Comparison of ENCODE assay signal across 8 cellular contexts in the genomic region with DNA sequence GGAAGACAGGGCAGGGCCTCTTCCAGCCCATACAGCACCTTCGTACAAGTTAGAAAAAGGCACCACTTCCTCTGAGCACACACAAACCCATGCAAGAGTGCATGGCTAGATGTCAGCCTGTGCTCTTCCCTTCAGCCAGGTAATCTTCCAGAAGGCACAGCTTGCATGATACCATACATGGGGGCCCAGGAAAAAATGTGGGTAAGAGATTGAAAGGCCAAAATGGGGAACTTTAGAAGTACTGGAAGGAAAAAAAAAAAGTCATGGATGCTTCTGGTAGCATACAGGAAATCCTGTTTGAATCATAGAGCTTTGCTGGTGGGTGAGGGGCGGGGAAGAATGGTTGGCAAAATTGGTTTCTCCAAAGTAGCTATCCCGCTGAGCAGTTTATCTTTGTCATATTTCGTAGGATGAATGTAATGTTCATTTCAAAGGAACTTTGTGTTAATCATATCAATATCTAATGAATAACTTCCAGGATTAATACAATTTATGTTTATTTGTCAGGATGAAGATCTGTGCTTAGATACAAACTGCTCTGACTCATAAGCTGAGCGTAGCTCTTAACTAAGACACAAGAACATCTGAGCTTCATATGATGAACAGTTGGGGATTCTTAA.
DNase-seq lines count a peak whose midpoint lies in the region; ATAC-seq lines count a peak whose summit lies in the region.

No MANE protein-coding gene starts in this region.

- H3K36me3 Mint-ChIP-seq in activated T-cell treated with anti-CD3 and anti-CD28 coated beads, Interleukin-2, amount 50 U/mL, for 4 hours (ENCODE audit: insufficient read depth) = no peaks in the 10 kb centered on the region
- H3K36me3 Mint-ChIP-seq in stimulated activated effector memory CD8-positive, alpha-beta T cell treated with anti-CD3 and anti-CD28 coated beads, Interleukin-12 subunit alpha, Interleukin-12 subunit beta, amount 100 ng/mL, for 72 hours = no peaks in the 10 kb centered on the region

- peak overlapping the region; percentile 27 for H3K4me3 Mint-ChIP-seq in activated T-cell treated with anti-CD3 and anti-CD28 coated beads, Interleukin-2, amount 50 U/mL, for 4 hours
- peak overlapping the region; percentile 47 for H3K4me3 Mint-ChIP-seq in stimulated activated effector memory CD8-positive, alpha-beta T cell treated with anti-CD3 and anti-CD28 coated beads, Interleukin-12 subunit alpha, Interleukin-12 subunit beta, amount 100 ng/mL, for 72 hours

- no peaks in the 10 kb centered on the region for H3K27me3 Mint-ChIP-seq in activated T-cell treated with anti-CD3 and anti-CD28 coated beads, Interleukin-2, amount 50 U/mL, for 4 hours (ENCODE audit: low read depth)

- H3K9me3 Mint-ChIP-seq in activated T-cell treated with anti-CD3 and anti-CD28 coated beads, Interleukin-2, amount 50 U/mL, for 4 hours = no peaks in the 10 kb centered on the region
- peaks cover 4% of the 10 kb centered on the region for H3K9me3 Mint-ChIP-seq in stimulated activated effector memory CD8-positive, alpha-beta T cell treated with anti-CD3 and anti-CD28 coated beads, Interleukin-12 subunit alpha, Interleukin-12 subunit beta, amount 100 ng/mL, for 72 hours

- H3K4me1 Mint-ChIP-seq in activated T-cell treated with anti-CD3 and anti-CD28 coated beads, Interleukin-2, amount 50 U/mL, for 4 hours (ENCODE audit: low read depth) = peaks cover 55% of the 10 kb centered on the region
- peaks cover 18% of the 10 kb centered on the region for H3K4me1 Mint-ChIP-seq in stimulated activated effector memory CD8-positive, alpha-beta T cell treated with anti-CD3 and anti-CD28 coated beads, Interleukin-12 subunit alpha, Interleukin-12 subunit beta, amount 100 ng/mL, for 72 hours

- ATAC-seq in activated T-cell treated with anti-CD3 and anti-CD28 coated beads, Interleukin-2, amount 50 U/mL, for 4 hours = peak in 1 of 2 donors; percentile 29
- ATAC-seq in stimulated activated effector memory CD8-positive, alpha-beta T cell treated with anti-CD3 and anti-CD28 coated beads, Interleukin-12 subunit alpha, Interleukin-12 subunit beta, amount 100 ng/mL, for 72 hours = peak; percentile 55
- no peak for ATAC-seq in HG02642 (IDR thresholded peaks at IDR 0.05; ENCODE audit: poor library complexity, unreplicated experiment)
- ATAC-seq in HG03457 (IDR thresholded peaks at IDR 0.05; ENCODE audit: unreplicated experiment) = no peak

- no peak for DNase-seq in activated T-cell treated with anti-CD3 and anti-CD28 coated beads, Interleukin-2, amount 50 U/mL, for 4 hours
- DNase-seq in activated T-cell treated with anti-CD3 and anti-CD28 coated beads for 4 hours (no peak), SIG-M5 (lab: John Stamatoyannopoulos, UW) (peak; percentile 21), dermis blood vessel endothelial cell (peak; percentile 28), HK-2 (ENCODE audit: unreplicated experiment) (no peak)
- DNase-seq in stimulated activated effector memory CD8-positive, alpha-beta T cell treated with anti-CD3 and anti-CD28 coated beads, Interleukin-12 subunit alpha, Interleukin-12 subunit beta, amount 100 ng/mL, for 72 hours (ENCODE audit: low spot score in 2 of 2) = no peak

- peak overlapping the region; percentile 77 for H3K27ac Mint-ChIP-seq in stimulated activated effector memory CD8-positive, alpha-beta T cell treated with anti-CD3 and anti-CD28 coated beads, Interleukin-12 subunit alpha, Interleukin-12 subunit beta, amount 100 ng/mL, for 72 hours

Comparison
In these comparisons a context has a peak if more than half of its experiments do, and no peak if none do; other contexts are left out.
1. DNase-seq: peak in SIG-M5 (single experiment) and dermis blood vessel endothelial cell (single experiment); none in activated T-cell treated with anti-CD3 and anti-CD28 coated beads, Interleukin-2, amount 50 U/mL, for 4 hours (single experiment), activated T-cell treated with anti-CD3 and anti-CD28 coated beads for 4 hours (single experiment), stimulated activated effector memory CD8-positive, alpha-beta T cell treated with anti-CD3 and anti-CD28 coated beads, Interleukin-12 subunit alpha, Interleukin-12 subunit beta, amount 100 ng/mL, for 72 hours (0 of 2) and HK-2 (single experiment).